ENCODE assay signal across 23 cellular contexts in the genomic region with DNA sequence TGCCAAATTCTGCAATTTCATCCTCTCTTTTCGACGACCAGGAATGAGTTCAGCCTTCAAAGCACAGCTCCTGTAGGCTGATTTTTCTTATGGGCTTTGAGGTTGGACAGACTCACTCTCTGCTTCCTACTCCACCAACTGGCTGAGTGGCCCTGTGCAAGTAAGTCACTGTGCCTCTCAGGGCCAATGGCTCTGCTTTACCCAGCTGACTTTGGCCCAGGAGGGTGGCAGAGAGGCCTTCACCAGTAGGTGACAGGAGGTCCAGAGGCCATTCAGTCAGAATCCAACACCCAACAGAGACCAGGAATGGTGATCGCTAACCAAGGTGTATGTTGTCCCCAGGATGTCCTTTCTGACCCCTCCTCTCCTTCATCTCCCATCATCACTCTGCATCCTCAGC.
"Had no signal": no experiment of that assay in that cellular context is flagged by ENCODE, and none has a peak within 500 bp of the region (broad histone marks: within the 10 kb centered on the region; RNA-seq: fewer than 3 reads in every experiment).

No MANE protein-coding gene starts in this region.

- H3K27ac ChIP-seq: heart right ventricle, hepatocyte, lower lobe of right lung, neural progenitor cell, pancreas, prostate gland, right lobe of liver, skin epidermis, stomach, testis, thyroid gland, transverse colon, upper lobe of left lung had no signal

- H3K4me3 Mint-ChIP-seq: nephron; neural progenitor cell; stimulated activated naive B cell treated with anti-CD40 and anti-IgM and Interleukin-4, amounts not matched to agents 10 μg/mL and 1 μg/mL and 100 μg/mL, for 72 hours had no signal

- H3K4me3 ChIP-seq: heart right ventricle, hepatocyte, lower lobe of right lung, neural progenitor cell, pancreas, prostate gland, right lobe of liver, skin epidermis, stomach, testis, thyroid gland, transverse colon, upper lobe of left lung had no signal

- H3K9ac ChIP-seq: neural progenitor cell had no signal

- H3K36me3 ChIP-seq: heart right ventricle, lower lobe of right lung, neural progenitor cell, pancreas, prostate gland, right lobe of liver, stomach, thyroid gland, transverse colon, upper lobe of left lung had no signal

- H3K9me3 ChIP-seq: heart right ventricle, lower lobe of right lung, pancreas, prostate gland, right lobe of liver, testis, thyroid gland, transverse colon, upper lobe of left lung had no signal

- H3K4me1 Mint-ChIP-seq: stimulated activated naive B cell treated with anti-CD40 and anti-IgM and Interleukin-4, amounts not matched to agents 10 μg/mL and 1 μg/mL and 100 μg/mL, for 72 hours had no signal

- H3K27me3 ChIP-seq: neural progenitor cell, pancreas, right lobe of liver, stomach, testis, thyroid gland, transverse colon, upper lobe of left lung had no signal

- H3K27ac Mint-ChIP-seq: nephron; neural progenitor cell; stimulated activated naive B cell treated with anti-CD40 and anti-IgM and Interleukin-4, amounts not matched to agents 10 μg/mL and 1 μg/mL and 100 μg/mL, for 72 hours had no signal

- H3K36me3 Mint-ChIP-seq: neural progenitor cell; stimulated activated naive B cell treated with anti-CD40 and anti-IgM and Interleukin-4, amounts not matched to agents 10 μg/mL and 1 μg/mL and 100 μg/mL, for 72 hours had no signal

- H3K4me1 ChIP-seq: lower lobe of right lung, prostate gland, stomach, testis, thyroid gland, transverse colon, upper lobe of left lung had no signal

- DNase-seq: heart right ventricle; lower lobe of right lung; mammary epithelial cell; mesenchymal stem cell; pancreas; posterior cingulate gyrus; right lobe of liver; stimulated activated CD4-positive, alpha-beta T cell treated with anti-CD3 and anti-CD28 coated beads, Interleukin-12 subunit alpha, Interleukin-12 subunit beta, amount 100 ng/mL, for 4 hours; stimulated activated CD4-positive, alpha-beta T cell treated with anti-CD3 and anti-CD28 coated beads, Interleukin-15, amount 100 ng/mL, for 24 hours; stimulated activated CD4-positive, alpha-beta T cell treated with anti-CD3 and anti-CD28 coated beads, Interleukin-2, amount 100 ng/mL, for 24 hours; stimulated activated CD4-positive, alpha-beta T cell treated with anti-CD3 and anti-CD28 coated beads, Interleukin-4, amount 100 ng/mL, for 1 hour; stimulated activated naive B cell treated with anti-CD40 and anti-IgM and Interleukin-4, amounts not matched to agents 10 μg/mL and 1 μg/mL and 100 μg/mL, for 72 hours; stimulated activated naive CD8-positive, alpha-beta T cell treated with anti-CD3 and anti-CD28 coated beads, Interleukin-15, Interleukin-2, amounts not matched to agents 100 U/mL and 50 U/mL, for 24 hours; stomach; testis; thyroid gland; transverse colon; upper lobe of left lung had no signal
